12 cellular contexts compared by ENCODE assay signal in the genomic region with DNA sequence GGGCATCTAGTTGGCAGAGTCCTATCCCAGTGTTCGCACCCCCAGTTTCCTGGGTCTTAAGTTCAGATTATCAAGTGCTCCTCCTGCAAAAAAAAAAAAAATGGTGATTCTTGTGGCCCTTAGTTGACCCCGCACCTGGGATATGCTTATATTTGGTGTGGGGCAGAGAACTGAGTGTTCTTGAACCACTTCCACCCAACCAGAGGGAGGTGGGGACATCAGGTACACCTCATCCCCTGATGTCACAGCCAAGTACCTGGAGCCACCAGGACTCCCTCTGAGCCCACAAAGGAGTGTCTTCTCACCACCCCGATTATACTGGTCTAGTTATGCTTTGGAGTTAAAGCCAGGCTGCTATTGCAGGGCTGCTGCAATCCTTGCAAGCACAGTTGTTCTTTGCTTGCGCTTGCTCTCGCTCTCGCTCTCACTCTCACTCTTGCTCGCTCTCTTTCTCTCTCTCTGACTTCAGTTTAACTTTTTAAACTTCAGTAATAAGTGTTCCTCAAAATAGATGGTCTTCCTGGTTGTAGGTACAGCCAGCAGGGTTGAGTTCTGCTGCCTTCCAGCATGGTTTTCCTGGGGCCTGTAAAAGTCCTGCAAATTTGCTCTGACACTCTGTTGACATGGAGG.
DNase-seq lines count a peak whose midpoint lies in the region; ATAC-seq and TF ChIP-seq lines count a peak whose summit lies in the region.
"Had no signal": no experiment of that assay in that cellular context is flagged by ENCODE, and none has a peak within 500 bp of the region (broad histone marks: within the 10 kb centered on the region; RNA-seq: fewer than 3 reads in every experiment).

No MANE protein-coding gene starts in this region.

- H3K4me3 Mint-ChIP-seq in CD4-positive, alpha-beta memory T cell: peak overlapping the region in 7 of 8 donors; percentile 37 to 83 (median 59)
- H3K4me3 Mint-ChIP-seq in naive thymus-derived CD8-positive, alpha-beta T cell: peak overlapping the region in 9 of 10 donors; percentile 45 to 80 (median 68)
- H3K4me3 Mint-ChIP-seq: HFFc6; stimulated activated naive B cell treated with anti-CD40 and anti-IgM and Interleukin-4, amounts not matched to agents 10 μg/mL and 1 μg/mL and 100 μg/mL, for 72 hours had no signal

- intact Hi-C loops in CD4-positive, alpha-beta memory T cell (cut with micrococcal nuclease): no loop called here

- peak overlapping the region; percentile 26 to 93 (median 87) for H3K27ac Mint-ChIP-seq in CD4-positive, alpha-beta memory T cell
- peak overlapping the region; percentile 79 to 93 (median 88) for H3K27ac Mint-ChIP-seq in naive thymus-derived CD8-positive, alpha-beta T cell
- H3K27ac Mint-ChIP-seq: HFFc6; stimulated activated naive B cell treated with anti-CD40 and anti-IgM and Interleukin-4, amounts not matched to agents 10 μg/mL and 1 μg/mL and 100 μg/mL, for 72 hours; T-helper 2 cell treated with Interferon-gamma antibody and Interleukin-4, amounts not matched to agents 5 μg/mL and 100 μg/mL, for 36 hours had no signal

- peaks cover 0 to 2% of the 10 kb centered on the region in 2 donors for H3K27me3 Mint-ChIP-seq in CD4-positive, alpha-beta memory T cell
- no peaks in the 10 kb centered on the region for H3K27me3 Mint-ChIP-seq in naive thymus-derived CD8-positive, alpha-beta T cell
- H3K27me3 Mint-ChIP-seq: stimulated activated naive B cell treated with anti-CD40 and anti-IgM and Interleukin-4, amounts not matched to agents 10 μg/mL and 1 μg/mL and 100 μg/mL, for 72 hours had no signal

- H3K27ac ChIP-seq in CD4-positive, alpha-beta memory T cell (ENCODE audit: low read depth, low read length): no peak overlapping the region
- H3K27ac ChIP-seq in RWPE2 (ENCODE audit: poor library complexity, severe bottlenecking) (peak overlapping the region; percentile 89), foreskin keratinocyte (peak overlapping the region; percentile 2)

- TF ChIP-seq CTCF in RWPE2 (IDR thresholded peaks at IDR 0.05; ENCODE audit: poor library complexity, severe bottlenecking) (no peak), foreskin keratinocyte (conservative IDR thresholded peaks at IDR 0.05) (no peak)

- H3K4me1 Mint-ChIP-seq in CD4-positive, alpha-beta memory T cell: peaks cover 18 to 55% (median 35%) of the 10 kb centered on the region in 4 donors
- H3K4me1 Mint-ChIP-seq in naive thymus-derived CD8-positive, alpha-beta T cell: peaks cover 25 to 57% (median 51%) of the 10 kb centered on the region in 4 donors

- ATAC-seq in RWPE2 (ENCODE audit: low read depth): no peak; the same call in 2 of the 3 replicates
- ATAC-seq in foreskin keratinocyte: no peak
- ATAC-seq in naive thymus-derived CD8-positive, alpha-beta T cell: peak; percentile 15 to 60
- no peak for ATAC-seq in HG03108 (IDR thresholded peaks at IDR 0.05; ENCODE audit: unreplicated experiment)
- ATAC-seq in GM21515 (IDR thresholded peaks at IDR 0.05; ENCODE audit: unreplicated experiment): no peak

- H3K36me3 Mint-ChIP-seq in CD4-positive, alpha-beta memory T cell: no peaks in the 10 kb centered on the region
- no peaks in the 10 kb centered on the region for H3K36me3 Mint-ChIP-seq in naive thymus-derived CD8-positive, alpha-beta T cell

- DNase-seq in CD4-positive, alpha-beta memory T cell: peak in 2 of 5 donors; percentile 21 to 35
- DNase-seq in RWPE2 (ENCODE audit: low spot score) (no peak), foreskin keratinocyte (no peak), NCI-H1105 (lab: John Stamatoyannopoulos, UW) (no peak), inferior parietal cortex (ENCODE audit: extremely low spot score) (no peak)
- DNase-seq in naive thymus-derived CD8-positive, alpha-beta T cell: peak in 3 of 10 donors; percentile 15 to 35 (median 19)
- DNase-seq: AML-193; HFFc6; stimulated activated naive B cell treated with anti-CD40 and anti-IgM and Interleukin-4, amounts not matched to agents 10 μg/mL and 1 μg/mL and 100 μg/mL, for 72 hours had no signal

- H3K9me3 Mint-ChIP-seq in CD4-positive, alpha-beta memory T cell: peaks cover 0 to 8% (median 4%) of the 10 kb centered on the region in 8 donors
- peaks cover 0 to 10% (median 4%) of the 10 kb centered on the region in 9 donors for H3K9me3 Mint-ChIP-seq in naive thymus-derived CD8-positive, alpha-beta T cell
- H3K9me3 Mint-ChIP-seq: T-helper 2 cell treated with Interferon-gamma antibody and Interleukin-4, amounts not matched to agents 5 μg/mL and 100 μg/mL, for 36 hours had no signal

- no peaks in the 10 kb centered on the region for H3K27me3 ChIP-seq in CD4-positive, alpha-beta memory T cell (ENCODE audit: insufficient read depth, low read length)
- H3K27me3 ChIP-seq in RWPE2 (ENCODE audit: insufficient read depth, poor library complexity, severe bottlenecking): no peaks in the 10 kb centered on the region
- no peaks in the 10 kb centered on the region for H3K27me3 ChIP-seq in foreskin keratinocyte

- no peaks in the 10 kb centered on the region for H3K36me3 ChIP-seq in CD4-positive, alpha-beta memory T cell (ENCODE audit: insufficient read depth, low read length)
- peaks cover 8% of the 10 kb centered on the region; the same call in 1 of the 2 replicates for H3K36me3 ChIP-seq in RWPE2 (ENCODE audit: low read depth)

- POLR2A ChIA-PET in CD4-positive, alpha-beta memory T cell (lab: Charles Lee; ENCODE audit: partially characterized antibody): interaction anchor here (0.7 kb wide), 1 partner anchor 12 kb away, joined by 3 read pairs; no protein-coding TSS in a partner anchor
- POLR2A ChIA-PET in naive thymus-derived CD8-positive, alpha-beta T cell (lab: Charles Lee): no interaction called here

- CTCF ChIA-PET in CD4-positive, alpha-beta memory T cell (lab: Charles Lee; ENCODE audit: partially characterized antibody): interaction anchor here (0.9 kb wide), 1 partner anchor 9 kb away, joined by 3 read pairs; no protein-coding TSS in a partner anchor

- H3K9me3 ChIP-seq in CD4-positive, alpha-beta memory T cell (ENCODE audit: control insufficient read depth in 1 of 2, low read length in 2 of 2): no peaks in the 10 kb centered on the region
- peaks cover 9% of the 10 kb centered on the region for H3K9me3 ChIP-seq in RWPE2 (ENCODE audit: severe bottlenecking)

- no peak overlapping the region for H3K4me3 ChIP-seq in CD4-positive, alpha-beta memory T cell (ENCODE audit: low read length in 2 of 2)
- H3K4me3 ChIP-seq in RWPE2 (ENCODE audit: severe bottlenecking): no peak overlapping the region

- H3K4me1 ChIP-seq in CD4-positive, alpha-beta memory T cell (ENCODE audit: insufficient read depth, low read length): peaks cover 49% of the 10 kb centered on the region
- peaks cover 40% of the 10 kb centered on the region for H3K4me1 ChIP-seq in RWPE2 (ENCODE audit: insufficient read depth, poor library complexity, severe bottlenecking)
- H3K4me1 ChIP-seq in foreskin keratinocyte: peaks cover 20% of the 10 kb centered on the region

Comparison
In these comparisons a context has a peak if more than half of its experiments do, and no peak if none do; other contexts are left out.
1. ATAC-seq: peak in naive thymus-derived CD8-positive, alpha-beta T cell (2 of 2); none in RWPE2 (single experiment), foreskin keratinocyte (single experiment), HG03108 (single experiment) and GM21515 (single experiment).